Comparison of ENCODE assay signal across 14 cellular contexts in genomic region chr3:12375572-12375971, GRCh38.
DNase-seq lines count a peak whose midpoint lies in the region; ATAC-seq, FAIRE-seq and TF ChIP-seq lines count a peak whose summit lies in the region.
"Had no signal": no experiment of that assay in that cellular context is flagged by ENCODE, and none has a peak within 500 bp of the region (broad histone marks: within the 10 kb centered on the region; RNA-seq: fewer than 3 reads in every experiment).

No MANE protein-coding gene starts in this region.

- no peak overlapping the region for H3K14ac ChIP-seq in IMR-90 (replicated peaks; ENCODE audit: low read depth, low read length)

- DNase-seq in Right ventricle myocardium superior (no peak), right atrium auricular region (ENCODE audit: low spot score) (no peak), IMR-90 (no peak), GM12878 (ENCODE audit: low read depth, low spot score) (no peak), right lobe of liver (peak in 1 of 3 donors; percentile 49), LoVo (ENCODE audit: low spot score) (no peak), NCI-H2029 treated with DMSO at 0.1 percent for 48 hours (lab: John Stamatoyannopoulos, UW) (no peak)
- DNase-seq: C1 segment of cervical spinal cord; Calu3; CD4-positive, alpha-beta T cell; DMS 273 treated with DMSO at 0.1 percent for 48 hours; H9 had no signal

- no CpG with 5 or more reads among the region's 4 CpGs for WGBS in IMR-90 (ENCODE audit: extremely low coverage in 2 of 2, insufficient read length in 1 of 2), 2 experiments
- WGBS in GM12878 (ENCODE audit: insufficient coverage, insufficient replicate concordance, low lambda C conversion rate, missing lambda C conversion rate), result 74% methylated on average over 4 of the region's 4 CpGs
- WGBS in right lobe of liver (ENCODE audit: insufficient coverage, low coverage, low lambda C conversion rate, missing lambda C conversion rate), result 34% methylated on average over 4 of the region's 4 CpGs

- in situ Hi-C loops in IMR-90 (cut with MboI; ENCODE audit: low sequenced_read_pairs), result no loop called here
- in situ Hi-C loops in GM12878 (cut with MboI), result no loop called here

- H3K9me3 ChIP-seq in right atrium auricular region, result no peaks in the 10 kb centered on the region
- H3K9me3 ChIP-seq in IMR-90 (ENCODE audit: control insufficient read depth, insufficient read depth, low read length), result no peaks in the 10 kb centered on the region
- no peaks in the 10 kb centered on the region for H3K9me3 ChIP-seq in GM12878 (replicated peaks; ENCODE audit: control insufficient read depth, insufficient read depth, low read length)
- H3K9me3 ChIP-seq in right lobe of liver, result no peaks in the 10 kb centered on the region

- no peak overlapping the region for H2BK5ac ChIP-seq in IMR-90 (ENCODE audit: low read depth, low read length, poor library complexity, severe bottlenecking)

- H3K9me1 ChIP-seq in IMR-90 (ENCODE audit: insufficient read depth, low read length), result peaks cover 3% of the 10 kb centered on the region

- no peak for TF ChIP-seq EP300 in GM12878 (IDR thresholded peaks at IDR 0.05; ENCODE audit: borderline replicate concordance in 1 of 2, control insufficient read depth in 1 of 2, low read depth in 2 of 2, low read length in 2 of 2)

- TF ChIP-seq POLR2A in IMR-90 (IDR thresholded peaks at IDR 0.05; ENCODE audit: low read depth, low read length), result no peak
- TF ChIP-seq POLR2A in GM12878 (IDR thresholded peaks at IDR 0.05; ENCODE audit: low read depth, low read length), result no peak
- no peak for TF ChIP-seq POLR2A in right lobe of liver (IDR thresholded peaks at IDR 0.05)

- peaks cover 0 to 9% of the 10 kb centered on the region in 2 donors for H3K4me1 ChIP-seq in right atrium auricular region
- H3K4me1 ChIP-seq in IMR-90 (ENCODE audit: control insufficient read depth, insufficient read depth, low read length), result peaks cover 12% of the 10 kb centered on the region
- no peaks in the 10 kb centered on the region for H3K4me1 ChIP-seq in GM12878 (ENCODE audit: control insufficient read depth, insufficient read depth, low read length)
- peaks cover 0 to 64% (median 16%) of the 10 kb centered on the region in 4 donors for H3K4me1 ChIP-seq in right lobe of liver

- no peak overlapping the region for H3K18ac ChIP-seq in IMR-90 (ENCODE audit: low read depth, low read length)

- H3K79me1 ChIP-seq in IMR-90 (ENCODE audit: low read depth in 1 of 2, low read length in 2 of 2), result peaks cover 0 to 4% of the 10 kb centered on the region in 2 experiments; a peak in 1 of 4 replicates

- no peak overlapping the region for H3K23ac ChIP-seq in IMR-90 (ENCODE audit: low read depth, low read length)

- H2BK20ac ChIP-seq in IMR-90 (ENCODE audit: low read depth, low read length), result peak overlapping the region; percentile 3; the same call in 1 of the 2 replicates

- H4K20me1 ChIP-seq in IMR-90 (ENCODE audit: insufficient read depth, low read length) (no peaks in the 10 kb centered on the region), GM12878 (ENCODE audit: control insufficient read depth, insufficient read depth) (no peaks in the 10 kb centered on the region)

- FAIRE-seq in GM12878 (lab: Jason Lieb, UNC), result no peak
- FAIRE-seq: GM18507 had no signal

- SMC1A ChIA-PET in GM12878 (lab: Charles Lee; ENCODE audit: uncharacterized antibody, unreplicated experiment), result interaction anchor here (0.9 kb wide), 1 partner anchor 234 kb away, joined by 4 read pairs; no protein-coding TSS in a partner anchor

- no peaks in the 10 kb centered on the region for H3K79me2 ChIP-seq in GM12878 (ENCODE audit: control insufficient read depth, insufficient read depth, low read length)

- H3K27me3 ChIP-seq in right atrium auricular region (no peaks in the 10 kb centered on the region), IMR-90 (ENCODE audit: control insufficient read depth, insufficient read depth, low read length) (no peaks in the 10 kb centered on the region), GM12878 (replicated peaks in 1 of 2; ENCODE audit: control insufficient read depth in 2 of 2, insufficient read depth in 2 of 2, low read length in 1 of 2) (no peaks in the 10 kb centered on the region; a peak in 2 of 4 replicates), right lobe of liver (no peaks in the 10 kb centered on the region)

- no peak overlapping the region for H3K56ac ChIP-seq in IMR-90 (ENCODE audit: extremely low read depth, insufficient read depth, low read length)

- CTCF ChIA-PET in IMR-90 (lab: Yijun Ruan, JAX) (no interaction called here), GM12878 (lab: Yijun Ruan, JAX) (no interaction called here)

- no TSS peak for BruUV-seq in IMR-90 (replicated peaks; lab: Mats Ljungman, UMichigan)
- no TSS peak for BruUV-seq in GM12878 (replicated peaks; lab: Mats Ljungman, UMichigan)

- no peak overlapping the region for H2AK9ac ChIP-seq in IMR-90 (replicated peaks; ENCODE audit: low read depth, low read length, poor library complexity)

- RAD21 ChIA-PET in GM12878 (lab: Charles Lee; ENCODE audit: unreplicated experiment), result no interaction called here

- H3K4me3 ChIP-seq in right atrium auricular region (no peak overlapping the region), IMR-90 (ENCODE audit: insufficient read depth, low read depth, low read length) (no peak overlapping the region), GM12878 (no peak overlapping the region), right lobe of liver (no peak overlapping the region)
- H3K4me3 ChIP-seq: GM23338 had no signal

- H3K4me2 ChIP-seq in IMR-90 (ENCODE audit: low read depth, low read length) (no peak overlapping the region), GM12878 (ENCODE audit: control insufficient read depth, insufficient read depth) (no peak overlapping the region)
- H3K4me2 ChIP-seq: GM23338 had no signal

- H2AK5ac ChIP-seq in IMR-90 (ENCODE audit: low read depth, low read length), result no peak overlapping the region

- POLR2A ChIA-PET in IMR-90 (lab: Charles Lee; ENCODE audit: unreplicated experiment) (interaction anchor here (0.6 kb wide), 1 partner anchor 1021 kb away, joined by 3 read pairs; no protein-coding TSS in a partner anchor), GM12878 (lab: Charles Lee) (no interaction called here)

- TF ChIP-seq CTCF in right atrium auricular region (IDR thresholded peaks at IDR 0.05), result no peak
- TF ChIP-seq CTCF in IMR-90 (conservative IDR thresholded peaks at IDR 0.05; ENCODE audit: low read depth, low read length), result no peak
- no peak for TF ChIP-seq CTCF in GM12878 (IDR thresholded peaks at IDR 0.05 in 2 of 3, conservative IDR thresholded peaks at IDR 0.05 in 1 of 3; ENCODE audit: control insufficient read depth in 2 of 3, extremely low read depth in 1 of 3, insufficient read depth in 1 of 3, low read depth in 3 of 3, low read length in 3 of 3)
- TF ChIP-seq CTCF in right lobe of liver (IDR thresholded peaks at IDR 0.05), result no peak

- no peak overlapping the region for H4K5ac ChIP-seq in IMR-90 (ENCODE audit: low read depth, low read length)

- dilution Hi-C loops in IMR-90 (cut with HindIII; ENCODE audit: low sequenced_read_pairs, unreplicated experiment), result no loop called here

- H4K8ac ChIP-seq in IMR-90 (ENCODE audit: low read depth in 2 of 2, low read length in 2 of 2), result 0 out of 4 replicates have a peak overlapping the region, but pooled peaks of 1 of the 2 experiments have one; percentile 7

- no peak overlapping the region for H4K91ac ChIP-seq in IMR-90 (ENCODE audit: insufficient read depth, low read depth, low read length)

- H3K9ac ChIP-seq in IMR-90 (ENCODE audit: low read depth, low read length) (no peak overlapping the region), GM12878 (ENCODE audit: control insufficient read depth, insufficient read depth, low read length) (no peak overlapping the region)

- H2AFZ ChIP-seq in IMR-90 (replicated peaks; ENCODE audit: low read length, poor library complexity) (no peak overlapping the region), GM12878 (ENCODE audit: control insufficient read depth, low read depth, low read length) (no peak overlapping the region)
- H2AFZ ChIP-seq: GM23338 had no signal

- peak; percentile 60 for ATAC-seq in Right ventricle myocardium superior (ENCODE audit: poor library complexity)
- ATAC-seq in IMR-90 (ENCODE audit: low read depth), result no peak
- ATAC-seq in GM12878, result peak; percentile 73
- ATAC-seq in right lobe of liver, result peak; percentile 37 to 74 (median 63)
- ATAC-seq: GM23338 had no signal

- H3K4ac ChIP-seq in IMR-90 (ENCODE audit: low read depth, low read length), result no peak overlapping the region

- intact Hi-C loops in Right ventricle myocardium superior (cut with DNase I), result no loop called here
- intact Hi-C loops in IMR-90 (cut with micrococcal nuclease), result no loop called here
- intact Hi-C loops in GM12878 (cut with micrococcal nuclease; ENCODE audit: unreplicated experiment), result no loop called here
- intact Hi-C loops in right lobe of liver (cut with DNase I), result no loop called here

- H3K27ac ChIP-seq in right atrium auricular region, result no peak overlapping the region
- no peak overlapping the region for H3K27ac ChIP-seq in IMR-90 (ENCODE audit: insufficient read depth, low read length)
- H3K27ac ChIP-seq in GM12878 (ENCODE audit: control insufficient read depth, insufficient read depth), result no peak overlapping the region
- no peak overlapping the region for H3K27ac ChIP-seq in right lobe of liver

- TF ChIP-seq RAD21 in IMR-90 (IDR thresholded peaks at IDR 0.05; ENCODE audit: low read length) (no peak), GM12878 (IDR thresholded peaks at IDR 0.05; ENCODE audit: insufficient read depth, low read depth, low read length) (no peak)

- H3K36me3 ChIP-seq in right atrium auricular region (no peaks in the 10 kb centered on the region), IMR-90 (ENCODE audit: control insufficient read depth, insufficient read depth, low read length) (no peaks in the 10 kb centered on the region; the same call in 1 of the 2 replicates), GM12878 (ENCODE audit: control insufficient read depth in 2 of 2, insufficient read depth in 2 of 2, low read length in 1 of 2) (no peaks in the 10 kb centered on the region), right lobe of liver (no peaks in the 10 kb centered on the region)

- no peak overlapping the region for H2BK15ac ChIP-seq in IMR-90 (ENCODE audit: low read depth, low read length)

- peak overlapping the region; percentile 3; the same call in 1 of the 2 replicates for H2BK120ac ChIP-seq in IMR-90 (ENCODE audit: low read depth, low read length)

TF ChIP-seq in IMR-90, 13 proteins besides CTCF, POLR2A, EP300 and RAD21 (continues in another document):
- TF ChIP-seq RCOR1 (IDR thresholded peaks at IDR 0.05; ENCODE audit: insufficient replicate concordance, low read length) (no peak), NFE2L2 (IDR thresholded peaks at IDR 0.05; ENCODE audit: low read depth, low read length) (no peak), RFX5 (IDR thresholded peaks at IDR 0.05; ENCODE audit: low read depth, low read length) (no peak), MAZ (IDR thresholded peaks at IDR 0.05; ENCODE audit: borderline replicate concordance, low read depth, low read length) (no peak)
